15 cellular contexts compared by ENCODE assay signal in genomic region chr16:2971985-2972784, GRCh38. TPM values are rescaled to one million over a fixed set of nuclear protein-coding genes. Genes with fewer than 3 reads are reported as not detected.
A peak's percentile ranks its signal among the peaks of the same experiment; 100 is the strongest.
DNase-seq lines count a peak whose midpoint lies in the region; ATAC-seq, FAIRE-seq and TF ChIP-seq lines count a peak whose summit lies in the region.
"Had no signal": no experiment of that assay in that cellular context is flagged by ENCODE, and none has a peak within 500 bp of the region (broad histone marks: within the 10 kb centered on the region; RNA-seq: fewer than 3 reads in every experiment).

No MANE protein-coding gene starts in this region.

- CTCF ChIA-PET in A549 (lab: Yijun Ruan, JAX) = interaction anchor here (0.9 to 1.9 kb wide), 11 partner anchors 8 to 57 kb away, joined by 3 to 8 read pairs (median 4); partner anchors contain the start of genes KREMEN2 and PKMYT1

- POLR2A ChIA-PET in A549 (lab: Yijun Ruan, JAX) = interaction anchor here (0.8 kb wide), 1 partner anchor 8 kb away, joined by 3 read pairs; the partner anchor contains the start of gene PKMYT1

- H3K4me2 ChIP-seq in A549 = no peak overlapping the region

- no peaks in the 10 kb centered on the region for H3K9me3 Mint-ChIP-seq in endothelial cell (ENCODE audit: unreplicated experiment)
- no peaks in the 10 kb centered on the region for H3K9me3 Mint-ChIP-seq in immature natural killer cell
- no peaks in the 10 kb centered on the region for H3K9me3 Mint-ChIP-seq in effector memory CD8-positive, alpha-beta T cell

- ATAC-seq in A549 (no peak), HG02798 (IDR thresholded peaks at IDR 0.05; ENCODE audit: poor library complexity, unreplicated experiment) (no peak)
- ATAC-seq in effector memory CD8-positive, alpha-beta T cell (replicated peaks) = no peak

- no peak for TF ChIP-seq RAD21 in A549 (conservative IDR thresholded peaks at IDR 0.05 in 1 of 2, IDR thresholded peaks at IDR 0.05 in 1 of 2)

- H3K4me3 Mint-ChIP-seq in endothelial cell (ENCODE audit: unreplicated experiment) (peak overlapping the region; percentile 47), immature natural killer cell (peak overlapping the region in 2 of 5 donors; percentile 21 to 26)
- H3K4me3 Mint-ChIP-seq in effector memory CD8-positive, alpha-beta T cell = peak overlapping the region in 1 of 2 donors; percentile 46

- H3K36me3 Mint-ChIP-seq in endothelial cell (ENCODE audit: low read depth, unreplicated experiment) (peaks cover 8% of the 10 kb centered on the region), immature natural killer cell (no peaks in the 10 kb centered on the region)
- H3K36me3 Mint-ChIP-seq in effector memory CD8-positive, alpha-beta T cell (ENCODE audit: insufficient read depth) = peaks cover 4% of the 10 kb centered on the region

- H3K27me3 Mint-ChIP-seq in endothelial cell (ENCODE audit: unreplicated experiment) (peaks cover 17% of the 10 kb centered on the region), immature natural killer cell (ENCODE audit: low read depth in 3 of 3) (peaks cover 5 to 6% (median 6%) of the 10 kb centered on the region in 3 donors)
- H3K27me3 Mint-ChIP-seq in effector memory CD8-positive, alpha-beta T cell = peaks cover 9 to 29% of the 10 kb centered on the region in 2 donors

- 84% methylated on average over 10 of the region's 15 CpGs for WGBS in A549 (ENCODE audit: missing lambda C conversion rate)

- H3K4me3 ChIP-seq in A549 = no peak overlapping the region
- H3K4me3 ChIP-seq: esophagus muscularis mucosa, HAP-1, testis had no signal

- H3K4me1 Mint-ChIP-seq in endothelial cell (ENCODE audit: unreplicated experiment) (peaks cover 6% of the 10 kb centered on the region), immature natural killer cell (peaks cover 9 to 18% of the 10 kb centered on the region in 2 donors)
- peaks cover 5 to 13% of the 10 kb centered on the region in 2 donors for H3K4me1 Mint-ChIP-seq in effector memory CD8-positive, alpha-beta T cell (ENCODE audit: low read depth in 2 of 2)

- peak overlapping the region; percentile 31 for H3K27ac Mint-ChIP-seq in endothelial cell (ENCODE audit: unreplicated experiment)
- no peak overlapping the region for H3K27ac Mint-ChIP-seq in immature natural killer cell
- H3K27ac Mint-ChIP-seq in effector memory CD8-positive, alpha-beta T cell = no peak overlapping the region

- DNase-seq in A549 (ENCODE audit: low read depth in 1 of 2, low spot score in 1 of 2) (no peak), endothelial cell (ENCODE audit: low spot score) (no peak), immature natural killer cell (no peak), OCI-M1 (lab: John Stamatoyannopoulos, UW) (no peak)
- DNase-seq in effector memory CD8-positive, alpha-beta T cell = no peak
- DNase-seq: activated CD8-positive, alpha-beta memory T cell treated with anti-CD3 and anti-CD28 coated beads, Interleukin-2, amount 50 U/mL, for 4 hours; NCI-H1417 treated with DMSO at 0.1 percent for 48 hours; T1000; testis had no signal

- no peaks in the 10 kb centered on the region for H3K9me3 ChIP-seq in A549
- H3K9me3 ChIP-seq: esophagus muscularis mucosa, HAP-1, testis had no signal

- peaks cover 17% of the 10 kb centered on the region for H3K4me1 ChIP-seq in A549

- no peak for TF ChIP-seq POLR2A in A549 (IDR thresholded peaks at IDR 0.05; ENCODE audit: low read length)
- peak; percentile 7; the same call in 1 of the 2 replicates for TF ChIP-seq POLR2A in Raji (IDR thresholded peaks at IDR 0.05; ENCODE audit: insufficient read depth, low read depth, low read length)

- TF ChIP-seq EP300 in A549 (IDR thresholded peaks at IDR 0.05) = no peak

- FAIRE-seq in A549 (lab: Jason Lieb, UNC) = no peak
- FAIRE-seq: HTR-8/SVneo had no signal

- TF ChIP-seq CTCF in A549 (IDR thresholded peaks at IDR 0.05) (no peak), C4-2B (conservative IDR thresholded peaks at IDR 0.05) (no peak), endothelial cell (IDR thresholded peaks at IDR 0.05; ENCODE audit: unreplicated experiment) (no peak)

- H3K27ac ChIP-seq in A549 (no peak overlapping the region), C4-2B (peak overlapping the region; percentile 92)
- H3K27ac ChIP-seq: esophagus muscularis mucosa, testis had no signal

TF ChIP-seq in A549, 52 proteins besides CTCF, POLR2A, EP300 and RAD21:
- TF ChIP-seq POLR2AphosphoS2 (conservative IDR thresholded peaks at IDR 0.05; ENCODE audit: low read length) (no peak), PBX3 (IDR thresholded peaks at IDR 0.05) (peak; percentile 51)
TF ChIP-seq in A549: peak in this region for 1.

RNA-seq across cellular contexts. Expression of gene PAQR4, which starts 3.0 kb away (rescaled TPM):
- polyA plus RNA-seq in A549 (2011; rRNA removed) (8.0 and 9.0 TPM in 2 replicates), A549 (2017; fragmentation: RNase III; extraction: RNeasy Plus Mini Kit Qiagen cat#74134 plus additional on column Dnase treatment) (17.5 to 18.6 TPM (median 18.5 TPM) in 3 replicates), immature natural killer cell (1 to 10 TPM; 2.7 to 3.5 (median 2.7) TPM)
- 22.4 and 35.8 TPM in 2 replicates for polyA plus RNA-seq in A549 (2012; cell fraction: cytosol; rRNA removed)
- polyA plus RNA-seq in A549 (2012; cell fraction: nucleus; rRNA removed) = 57.2 and 62.4 TPM in 2 replicates
- polyA minus RNA-seq in A549 (2011; rRNA and poly(A)+ RNA removed) = 7.6 and 9.4 TPM in 2 replicates
- 11.8 TPM for total RNA-seq in endothelial cell (ENCODE audit: unreplicated experiment)

RNA-seq across cellular contexts. Expression of gene PKMYT1, which starts 8.1 kb away (rescaled TPM):
- polyA plus RNA-seq in A549 (2011; rRNA removed) (8.4 and 10.5 TPM in 2 replicates), A549 (2017; fragmentation: RNase III; extraction: RNeasy Plus Mini Kit Qiagen cat#74134 plus additional on column Dnase treatment) (50.5 to 55.2 TPM (median 52.5 TPM) in 3 replicates), immature natural killer cell (1 to 10 TPM in 2 of 3 donors, not detected in 1; 3.2 to 4.3 TPM)
- 76.4 and 102 TPM in 2 replicates for polyA plus RNA-seq in A549 (2012; cell fraction: cytosol; rRNA removed)
- polyA plus RNA-seq in A549 (2012; cell fraction: nucleus; rRNA removed) = 250 and 385 TPM in 2 replicates
- polyA minus RNA-seq in A549 (2011; rRNA and poly(A)+ RNA removed) = 3.4 and 5.8 TPM in 2 replicates
- 12.2 TPM for total RNA-seq in endothelial cell (ENCODE audit: unreplicated experiment)

RNA-seq across cellular contexts. Expression of gene KREMEN2, which starts 8.1 kb away (rescaled TPM):
- polyA plus RNA-seq in A549 (2011; rRNA removed) (0.28 and 0.35 TPM in 2 replicates), A549 (2017; fragmentation: RNase III; extraction: RNeasy Plus Mini Kit Qiagen cat#74134 plus additional on column Dnase treatment) (1.4 to 1.6 TPM (median 1.5 TPM) in 3 replicates), immature natural killer cell (not detected)
- polyA plus RNA-seq in A549 (2012; cell fraction: cytosol; rRNA removed) = 1.9 and 3.0 TPM in 2 replicates
- 7.3 and 11.0 TPM in 2 replicates for polyA plus RNA-seq in A549 (2012; cell fraction: nucleus; rRNA removed)
- polyA minus RNA-seq in A549 (2011; rRNA and poly(A)+ RNA removed) = 0.15 TPM in 1 of 2 replicates, not detected in the other
- not detected for total RNA-seq in endothelial cell (ENCODE audit: unreplicated experiment)

RNA-seq across cellular contexts. Expression of gene CLDN9, which starts 40.5 kb away (rescaled TPM):
- polyA plus RNA-seq in A549 (2011; rRNA removed) (0.03 and 0.12 TPM in 2 replicates), A549 (2017; fragmentation: RNase III; extraction: RNeasy Plus Mini Kit Qiagen cat#74134 plus additional on column Dnase treatment) (0.06 to 0.16 TPM (median 0.12 TPM) in 3 replicates), immature natural killer cell (not detected)
- 0.12 and 0.22 TPM in 2 replicates for polyA plus RNA-seq in A549 (2012; cell fraction: cytosol; rRNA removed)
- 1.1 and 1.8 TPM in 2 replicates for polyA plus RNA-seq in A549 (2012; cell fraction: nucleus; rRNA removed)
- 0.15 and 0.17 TPM in 2 replicates for polyA minus RNA-seq in A549 (2011; rRNA and poly(A)+ RNA removed)
- total RNA-seq in endothelial cell (ENCODE audit: unreplicated experiment) = not detected

RNA-seq across cellular contexts. Expression of gene CLDN6, which starts 45.8 kb away (rescaled TPM):
- 0.11 TPM in 1 of 2 replicates, not detected in the other for polyA plus RNA-seq in A549 (2011; rRNA removed)
- polyA plus RNA-seq in A549 (2012; cell fraction: cytosol; rRNA removed) = 0.12 and 0.18 TPM in 2 replicates
- 0.34 and 0.35 TPM in 2 replicates for polyA plus RNA-seq in A549 (2012; cell fraction: nucleus; rRNA removed)
- 0.13 to 0.25 TPM (median 0.20 TPM) in 3 replicates for polyA plus RNA-seq in A549 (2017; fragmentation: RNase III; extraction: RNeasy Plus Mini Kit Qiagen cat#74134 plus additional on column Dnase treatment)
- polyA minus RNA-seq in A549 (2011; rRNA and poly(A)+ RNA removed) = 0.24 and 1.0 TPM in 2 replicates
- 33.0 TPM for total RNA-seq in endothelial cell (ENCODE audit: unreplicated experiment)
- not detected for polyA plus RNA-seq in immature natural killer cell
- total RNA-seq: esophagus muscularis mucosa had no signal
